17 cellular contexts compared by ENCODE assay signal in genomic region chr11:104124979-104125378, GRCh38. TPM values are rescaled to one million over a fixed set of nuclear protein-coding genes. Genes with fewer than 3 reads are reported as not detected.
A peak's percentile ranks its signal among the peaks of the same experiment; 100 is the strongest.
DNase-seq lines count a peak whose midpoint lies in the region; ATAC-seq, FAIRE-seq and TF ChIP-seq lines count a peak whose summit lies in the region.
"Had no signal": no experiment of that assay in that cellular context is flagged by ENCODE, and none has a peak within 500 bp of the region (broad histone marks: within the 10 kb centered on the region; RNA-seq: fewer than 3 reads in every experiment).

No MANE protein-coding gene starts in this region.

- ATAC-seq in GM18873 (IDR thresholded peaks at IDR 0.05; ENCODE audit: low FRiP score, unreplicated experiment) (peak; percentile 87), GM21515 (IDR thresholded peaks at IDR 0.05; ENCODE audit: unreplicated experiment) (peak; percentile 77), HG03025 (IDR thresholded peaks at IDR 0.05; ENCODE audit: low FRiP score, unreplicated experiment) (peak; percentile 66), left lobe of liver (no peak)
- ATAC-seq: activated naive CD4-positive, alpha-beta T cell treated with anti-CD3 and anti-CD28 coated beads, Interleukin-2, amount 50 U/mL, for 72 hours had no signal

- no peaks in the 10 kb centered on the region for H3K9me3 ChIP-seq in SK-N-MC (ENCODE audit: low read depth, low read length)
- H3K9me3 ChIP-seq: tibial nerve had no signal

- H3K36me3 ChIP-seq in SK-N-MC (ENCODE audit: insufficient read depth, low read length) = no peaks in the 10 kb centered on the region
- H3K36me3 ChIP-seq: tibial nerve had no signal

- FAIRE-seq in RCC 7860 (lab: Jason Lieb, UNC) = no peak
- FAIRE-seq: bronchial epithelial cell had no signal

- no peak for TF ChIP-seq CTCF in RWPE1 (conservative IDR thresholded peaks at IDR 0.05; ENCODE audit: low read depth)

- H3K27ac ChIP-seq in SK-N-MC (peak overlapping the region; percentile 4; the same call in 1 of the 2 replicates), RWPE1 (no peak overlapping the region)

- H3K4me3 ChIP-seq in SK-N-MC = no peak overlapping the region
- H3K4me3 ChIP-seq: tibial nerve had no signal

- POLR2A ChIA-PET in RWPE1 (lab: Yijun Ruan, JAX; ENCODE audit: low non-redundant PET) = no interaction called here

- DNase-seq in SK-N-MC (ENCODE audit: low read depth, low spot score) (no peak), RWPE1 (ENCODE audit: low spot score) (no peak), left lobe of liver (ENCODE audit: low spot score) (no peak), NK-92 (lab: John Stamatoyannopoulos, UW; ENCODE audit: unreplicated experiment) (no peak), RCC 7860 (ENCODE audit: low spot score) (no peak)
- DNase-seq: activated B cell treated with CpG ODN at 0.5 μM for 24 hours; DMS53; effector memory CD4-positive, alpha-beta T cell; NCI-H1092 treated with DMSO at 0.1 percent for 48 hours; NCI-H226; stimulated activated CD4-positive, alpha-beta T cell treated with anti-CD3 and anti-CD28 coated beads, Interleukin-1b, Interleukin-23, amount 100 ng/mL, for 48 hours had no signal

- CTCF ChIA-PET in RWPE1 (lab: Yijun Ruan, JAX) = no interaction called here

- H3K9ac ChIP-seq in SK-N-MC (ENCODE audit: insufficient read length) = no peak overlapping the region

RNA-seq across cellular contexts. Expression of gene PDGFD, which starts 39.0 kb away (rescaled TPM):
- 0.96 TPM for total RNA-seq in left lobe of liver
- total RNA-seq: activated naive CD4-positive, alpha-beta T cell treated with anti-CD3 and anti-CD28 coated beads, Interleukin-2, amount 50 U/mL, for 72 hours had no signal
